Comparison of ENCODE assay signal across 1 cellular context in the genomic region with DNA sequence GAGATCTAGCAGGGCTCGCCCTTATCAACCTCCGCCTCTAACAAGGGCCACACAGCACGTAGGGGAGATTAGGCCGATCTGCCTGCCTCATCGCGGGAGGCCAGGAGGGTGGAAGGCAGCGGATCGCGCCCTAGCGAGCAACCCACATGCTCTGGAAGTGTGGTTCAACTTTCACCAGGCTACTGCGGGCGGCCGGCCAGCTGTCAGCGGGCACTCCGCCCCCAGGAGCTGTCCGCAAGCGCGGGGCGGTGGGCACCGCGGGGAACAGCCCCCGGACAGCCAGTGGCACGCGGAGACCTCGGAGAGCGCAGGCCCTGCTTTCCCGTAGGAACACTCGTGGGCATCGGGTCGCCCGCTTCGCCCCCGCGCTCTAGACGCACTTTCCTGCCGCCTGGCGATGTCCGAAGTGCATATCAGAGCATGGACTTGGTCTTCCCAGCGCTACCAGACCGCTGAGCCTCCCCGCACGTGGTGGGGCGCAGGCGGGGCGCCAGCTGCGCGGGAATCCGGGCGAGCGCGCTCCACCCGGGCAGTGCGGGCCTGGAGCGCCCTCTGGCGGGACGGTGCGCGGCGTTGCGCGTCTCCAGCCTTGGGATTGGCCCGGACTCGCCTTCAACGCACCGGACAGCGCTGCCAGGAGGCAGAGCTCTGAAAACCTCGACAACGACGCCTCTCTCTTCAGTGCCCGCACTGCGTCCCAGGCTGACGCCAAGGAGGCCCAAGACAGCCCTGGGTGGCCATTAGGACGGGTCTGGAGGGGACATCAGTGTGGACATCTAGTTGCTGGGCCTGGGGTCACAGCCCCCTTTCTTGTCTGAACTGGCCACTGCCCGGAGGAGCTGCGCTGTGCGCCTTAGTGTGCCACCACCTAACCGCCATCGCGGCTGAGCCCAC.
TF ChIP-seq lines count a peak whose summit lies in the region.

No MANE protein-coding gene starts in this region.

TF ChIP-seq in IMR-90, 13 proteins besides CTCF, POLR2A, EP300 and RAD21:
- TF ChIP-seq MAZ (IDR thresholded peaks at IDR 0.05; ENCODE audit: borderline replicate concordance, low read depth, low read length) (peak; percentile 59; the same call in 1 of the 2 replicates), RFX5 (IDR thresholded peaks at IDR 0.05; ENCODE audit: low read depth, low read length) (no peak), RCOR1 (IDR thresholded peaks at IDR 0.05; ENCODE audit: insufficient replicate concordance, low read length) (no peak), BHLHE40 (IDR thresholded peaks at IDR 0.05; ENCODE audit: low read depth, low read length) (peak; percentile 61; the same call in 1 of the 2 replicates), MXI1 (IDR thresholded peaks at IDR 0.05; ENCODE audit: borderline replicate concordance, low read depth, low read length) (peak; percentile 92), SMC3 (IDR thresholded peaks at IDR 0.05; ENCODE audit: low read depth, low read length) (peak; percentile 65), USF2 (IDR thresholded peaks at IDR 0.05; ENCODE audit: low read depth, low read length) (peak; percentile 82), CEBPB (IDR thresholded peaks at IDR 0.05; ENCODE audit: low read depth, low read length) (no peak)
TF ChIP-seq in IMR-90: peak in this region for 5.
